ENCODE assay signal across 8 cellular contexts in genomic region chr10:28676297-28676967, GRCh38. TPM values are rescaled to one million over a fixed set of nuclear protein-coding genes. Genes with fewer than 3 reads are reported as not detected.
A peak's percentile ranks its signal among the peaks of the same experiment; 100 is the strongest.
DNase-seq lines count a peak whose midpoint lies in the region; ATAC-seq, FAIRE-seq and TF ChIP-seq lines count a peak whose summit lies in the region.

No MANE protein-coding gene starts in this region.

- peaks cover 17% of the 10 kb centered on the region; the same call in 1 of the 2 replicates for H4K20me1 ChIP-seq in OCI-LY3 (ENCODE audit: insufficient read depth, low read length)

- H3K4me1 ChIP-seq in OCI-LY3 (ENCODE audit: low read length) (peaks cover 24% of the 10 kb centered on the region), testis (peaks cover 4% of the 10 kb centered on the region)

- intact Hi-C loops in lower leg skin (cut with DNase I; ENCODE audit: low total_unique reads): no loop called here
- intact Hi-C loops in testis (cut with DNase I; ENCODE audit: low total_unique reads): loop anchor here (5.0 kb wide), 1 partner anchor 626 kb away; no protein-coding TSS in a partner anchor

- DNase-seq in cerebellar cortex (ENCODE audit: low spot score): peak; percentile 66
- DNase-seq in lower leg skin (ENCODE audit: low spot score in 2 of 2): peak in 1 of 2 donors; percentile 87
- peak; percentile 46 for DNase-seq in testis
- DNase-seq in HuH-7 (ENCODE audit: low spot score): no peak
- DNase-seq in RCC 7860 (ENCODE audit: low spot score): no peak

- no peak overlapping the region for H3K27ac ChIP-seq in OCI-LY3 (ENCODE audit: low read length)
- no peak overlapping the region for H3K27ac ChIP-seq in testis

- no peak for TF ChIP-seq CTCF in OCI-LY3 (IDR thresholded peaks at IDR 0.05; ENCODE audit: low read depth, low read length)
- no peak for TF ChIP-seq CTCF in lower leg skin (IDR thresholded peaks at IDR 0.05)
- TF ChIP-seq CTCF in testis (IDR thresholded peaks at IDR 0.05): no peak

- H3K9ac ChIP-seq in OCI-LY3 (ENCODE audit: low read length): peak overlapping the region; percentile 55

- WGBS in lower leg skin, 2 donors: 6% methylated on average over 26 of the region's 26 CpGs
- 5 to 10% methylated on average over 20 to 26 of the region's 26 CpGs for WGBS in testis, 2 donors

- H3K27me3 ChIP-seq in OCI-LY3 (ENCODE audit: low read depth, low read length): peaks cover 19% of the 10 kb centered on the region
- no peaks in the 10 kb centered on the region for H3K27me3 ChIP-seq in testis

- peak overlapping the region; percentile 80 for H3K4me3 ChIP-seq in OCI-LY3 (ENCODE audit: low read length)
- H3K4me3 ChIP-seq in lower leg skin (ENCODE audit: low read depth, poor library complexity, severe bottlenecking): peak overlapping the region; percentile 12
- peak overlapping the region; percentile 74 to 80 for H3K4me3 ChIP-seq in testis

- H3K9me3 ChIP-seq in OCI-LY3 (ENCODE audit: insufficient read depth, low read length) (no peaks in the 10 kb centered on the region), testis (no peaks in the 10 kb centered on the region)

- TF ChIP-seq POLR2A in lower leg skin (IDR thresholded peaks at IDR 0.05) (no peak), testis (IDR thresholded peaks at IDR 0.05) (no peak)

- H3K79me2 ChIP-seq in OCI-LY3 (ENCODE audit: low read length): peaks cover 24% of the 10 kb centered on the region

- no peak for FAIRE-seq in RCC 7860 (lab: Jason Lieb, UNC)

- H3K36me3 ChIP-seq in OCI-LY3 (replicated peaks; ENCODE audit: low read depth, low read length) (peaks cover 2% of the 10 kb centered on the region), testis (ENCODE audit: low read depth, missing control alignments) (no peaks in the 10 kb centered on the region)

- peak; percentile 4 for ATAC-seq in GM18511 (IDR thresholded peaks at IDR 0.05; ENCODE audit: unreplicated experiment)
- ATAC-seq in HG03378 (IDR thresholded peaks at IDR 0.05; ENCODE audit: unreplicated experiment): no peak

- peak overlapping the region; percentile 98 for H3K4me2 ChIP-seq in OCI-LY3 (ENCODE audit: low read length)

- peak overlapping the region; percentile 78 for H2AFZ ChIP-seq in OCI-LY3 (ENCODE audit: low read depth, low read length)

RNA-seq across cellular contexts. Expression of gene BAMBI, which starts 0.9 kb away (rescaled TPM):
- total RNA-seq in lower leg skin (10 to 100 TPM in 2 of 4 donors, 1 to 10 TPM in 2; 4.0 to 14.8 (median 11.1) TPM), testis (10 to 100 TPM; 49.7 to 59.6 TPM)
- polyA plus RNA-seq in testis (ENCODE audit: insufficient read depth, low read depth, low replicate concordance): 24.4 TPM

Comparison
In these comparisons a context has a peak if more than half of its experiments do, and no peak if none do; other contexts are left out.
1. H3K4me3 ChIP-seq: peak in every context shown above with its lines; median percentile 80 in OCI-LY3; 77 in testis; 12 in lower leg skin.
2. DNase-seq: peak in cerebellar cortex (single experiment) and testis (single experiment); none in HuH-7 (single experiment) and RCC 7860 (single experiment).